21 cellular contexts compared by ENCODE assay signal in the genomic region with DNA sequence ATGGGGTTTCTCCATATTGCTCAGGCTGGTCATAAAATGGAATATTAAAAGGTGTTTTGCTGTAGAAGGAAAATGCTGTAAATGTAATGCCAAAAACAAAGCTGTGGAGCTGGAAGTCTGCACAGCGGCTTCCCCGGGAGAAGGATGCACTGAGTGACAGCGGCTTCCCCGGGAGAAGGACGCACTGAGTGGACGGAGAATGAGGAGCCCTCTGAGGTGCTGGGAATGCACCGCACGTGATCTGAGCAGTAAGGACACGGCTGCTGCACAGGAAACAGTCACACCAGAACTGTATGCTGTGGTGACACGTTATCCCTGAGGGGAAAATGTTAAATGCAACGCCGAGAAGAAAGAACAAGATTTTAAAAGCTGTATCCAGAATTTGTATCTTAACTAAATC.
"Had no signal": no experiment of that assay in that cellular context is flagged by ENCODE, and none has a peak within 500 bp of the region (broad histone marks: within the 10 kb centered on the region; RNA-seq: fewer than 3 reads in every experiment).

No MANE protein-coding gene starts in this region.

- H3K27ac ChIP-seq: foreskin keratinocyte, heart left ventricle, lower lobe of right lung, right lobe of liver, testis, tibial nerve, upper lobe of right lung had no signal

- H3K9me3 Mint-ChIP-seq: dendritic cell treated with granulocyte-macrophage colony-stimulating factor and Interleukin-4, amounts not matched to agents 40 ng/mL and 50 ng/mL, for 4 days; effector memory CD8-positive, alpha-beta T cell; natural killer cell treated with Interleukin-12 subunit alpha and Interleukin-12 subunit beta and Interleukin-15 and Interleukin-18, amount 100 ng/mL, for 72 hours; stimulated activated naive B cell treated with anti-CD40 and anti-IgM and Interleukin-4, amounts not matched to agents 10 μg/mL and 1 μg/mL and 100 μg/mL, for 72 hours; stimulated activated naive CD8-positive, alpha-beta T cell treated with anti-CD3 and anti-CD28 coated beads, Interleukin-15, amount 100 ng/mL, for 72 hours had no signal

- H3K36me3 Mint-ChIP-seq: natural killer cell treated with Interleukin-12 subunit alpha and Interleukin-12 subunit beta and Interleukin-15 and Interleukin-18, amount 100 ng/mL, for 72 hours had no signal

- H3K4me1 ChIP-seq: foreskin keratinocyte, right lobe of liver had no signal

- ATAC-seq: effector memory CD8-positive, alpha-beta T cell; foreskin keratinocyte; heart left ventricle; left lobe of liver; lower lobe of right lung; natural killer cell treated with Interleukin-12 subunit alpha and Interleukin-12 subunit beta and Interleukin-15 and Interleukin-18, amount 100 ng/mL, for 72 hours; psoas muscle; right lobe of liver; stimulated activated naive B cell treated with anti-CD40 and anti-IgM and Interleukin-4, amounts not matched to agents 10 μg/mL and 1 μg/mL and 100 μg/mL, for 72 hours; stimulated activated naive CD8-positive, alpha-beta T cell treated with anti-CD3 and anti-CD28 coated beads, Interleukin-15, amount 100 ng/mL, for 72 hours; upper lobe of right lung had no signal

- H3K9me3 ChIP-seq: heart left ventricle, lower lobe of right lung, psoas muscle, right lobe of liver, testis, tibial nerve, upper lobe of right lung had no signal

- H3K27me3 ChIP-seq: foreskin keratinocyte, heart left ventricle, right lobe of liver, testis, tibial nerve, upper lobe of right lung had no signal

- H3K27me3 Mint-ChIP-seq: dendritic cell treated with granulocyte-macrophage colony-stimulating factor and Interleukin-4, amounts not matched to agents 40 ng/mL and 50 ng/mL, for 4 days; effector memory CD8-positive, alpha-beta T cell; natural killer cell treated with Interleukin-12 subunit alpha and Interleukin-12 subunit beta and Interleukin-15 and Interleukin-18, amount 100 ng/mL, for 72 hours; stimulated activated naive B cell treated with anti-CD40 and anti-IgM and Interleukin-4, amounts not matched to agents 10 μg/mL and 1 μg/mL and 100 μg/mL, for 72 hours; stimulated activated naive CD8-positive, alpha-beta T cell treated with anti-CD3 and anti-CD28 coated beads, Interleukin-15, amount 100 ng/mL, for 72 hours had no signal

- H3K27ac Mint-ChIP-seq: dendritic cell treated with granulocyte-macrophage colony-stimulating factor and Interleukin-4, amounts not matched to agents 40 ng/mL and 50 ng/mL, for 4 days; effector memory CD8-positive, alpha-beta T cell; natural killer cell treated with Interleukin-12 subunit alpha and Interleukin-12 subunit beta and Interleukin-15 and Interleukin-18, amount 100 ng/mL, for 72 hours; stimulated activated naive B cell treated with anti-CD40 and anti-IgM and Interleukin-4, amounts not matched to agents 10 μg/mL and 1 μg/mL and 100 μg/mL, for 72 hours had no signal

- DNase-seq: effector memory CD8-positive, alpha-beta T cell; foreskin keratinocyte; hypothalamus; lower lobe of right lung; mesenchymal stem cell; midbrain; retina; stimulated activated CD4-positive, alpha-beta T cell treated with anti-CD3 and anti-CD28 coated beads, Interleukin-15, amount 100 ng/mL, for 24 hours; stimulated activated CD4-positive, alpha-beta T cell treated with anti-CD3 and anti-CD28 coated beads, Interleukin-1b, Interleukin-23, amount 100 ng/mL, for 48 hours; stimulated activated CD4-positive, alpha-beta T cell treated with anti-CD3 and anti-CD28 coated beads, Interleukin-4, amount 100 ng/mL, for 4 hours; stimulated activated naive B cell treated with anti-CD40 and anti-IgM and Interleukin-4, amounts not matched to agents 10 μg/mL and 1 μg/mL and 100 μg/mL, for 72 hours; stimulated activated naive CD8-positive, alpha-beta T cell treated with anti-CD3 and anti-CD28 coated beads, Interleukin-15, amount 100 ng/mL, for 72 hours; testis; upper lobe of right lung had no signal

- H3K4me3 ChIP-seq: heart left ventricle, lower lobe of right lung, right lobe of liver, testis, tibial nerve, upper lobe of right lung had no signal

- H3K4me3 Mint-ChIP-seq: dendritic cell treated with granulocyte-macrophage colony-stimulating factor and Interleukin-4, amounts not matched to agents 40 ng/mL and 50 ng/mL, for 4 days; effector memory CD8-positive, alpha-beta T cell; natural killer cell treated with Interleukin-12 subunit alpha and Interleukin-12 subunit beta and Interleukin-15 and Interleukin-18, amount 100 ng/mL, for 72 hours; stimulated activated naive B cell treated with anti-CD40 and anti-IgM and Interleukin-4, amounts not matched to agents 10 μg/mL and 1 μg/mL and 100 μg/mL, for 72 hours; stimulated activated naive CD8-positive, alpha-beta T cell treated with anti-CD3 and anti-CD28 coated beads, Interleukin-15, amount 100 ng/mL, for 72 hours had no signal
